23 cellular contexts compared by ENCODE assay signal in genomic region chr9:81530846-81531245, GRCh38.
"Had no signal": no experiment of that assay in that cellular context is flagged by ENCODE, and none has a peak within 500 bp of the region (broad histone marks: within the 10 kb centered on the region; RNA-seq: fewer than 3 reads in every experiment).

No MANE protein-coding gene starts in this region.

- FAIRE-seq: colon, kidney had no signal

- H3K36me3 Mint-ChIP-seq: naive B cell had no signal

- H3K36me3 ChIP-seq: gastrocnemius medialis, right lobe of liver, stomach, thoracic aorta, transverse colon had no signal

- H3K27ac ChIP-seq: gastrocnemius medialis, parathyroid adenoma, psoas muscle, thoracic aorta had no signal

- H3K79me2 ChIP-seq: parathyroid adenoma had no signal

- H3K4me1 ChIP-seq: gastrocnemius medialis, parathyroid adenoma, psoas muscle had no signal

- H2AFZ ChIP-seq: parathyroid adenoma had no signal

- DNase-seq: cerebellar nuclear complex; effector CD4-positive, alpha-beta T cell; gastrocnemius medialis; glutamatergic neuron; kidney; left ventricle myocardium superior; mesendoderm; nephron progenitor cell; psoas muscle; retina; right lobe of liver; stimulated activated CD4-positive, alpha-beta T cell treated with anti-CD3 and anti-CD28 coated beads, Interleukin-15, amount 100 ng/mL, for 24 hours; stimulated activated CD4-positive, alpha-beta T cell treated with anti-CD3 and anti-CD28 coated beads, Interleukin-1b, Interleukin-23, amount 100 ng/mL, for 48 hours; stimulated activated CD4-positive, alpha-beta T cell treated with anti-CD3 and anti-CD28 coated beads, Interleukin-4, amount 100 ng/mL, for 24 hours; stimulated activated naive CD4-positive, alpha-beta T cell; stomach; substantia nigra had no signal

- H3K27ac Mint-ChIP-seq: nephron progenitor cell had no signal

- H3K9me3 ChIP-seq: gastrocnemius medialis, psoas muscle, right lobe of liver, stomach, thoracic aorta, transverse colon had no signal

- H3K4me3 Mint-ChIP-seq: nephron progenitor cell had no signal

- H3K27me3 ChIP-seq: gastrocnemius medialis, right lobe of liver, stomach, transverse colon had no signal

- H3K9me3 Mint-ChIP-seq: nephron progenitor cell had no signal

- ATAC-seq: gastrocnemius medialis, psoas muscle had no signal

- H3K4me3 ChIP-seq: gastrocnemius medialis, lung, psoas muscle, right lobe of liver, stomach, thoracic aorta, transverse colon had no signal
